Comparison of ENCODE assay signal across 14 cellular contexts in genomic region chr15:22844421-22845288, GRCh38. TPM values are rescaled to one million over a fixed set of nuclear protein-coding genes. Genes with fewer than 3 reads are reported as not detected.
DNase-seq lines count a peak whose midpoint lies in the region; ATAC-seq and TF ChIP-seq lines count a peak whose summit lies in the region.
"Had no signal": no experiment of that assay in that cellular context is flagged by ENCODE, and none has a peak within 500 bp of the region (broad histone marks: within the 10 kb centered on the region; RNA-seq: fewer than 3 reads in every experiment).

No MANE protein-coding gene starts in this region.

- no peak for DNase-seq in activated naive CD4-positive, alpha-beta T cell treated with anti-CD3 and anti-CD28 coated beads, Interleukin-2, amount 50 U/mL, for 72 hours (ENCODE audit: low spot score in 2 of 2)
- DNase-seq in activated naive CD4-positive, alpha-beta T cell (lab: John Stamatoyannopoulos, UW): no peak
- DNase-seq in WTC11 (ENCODE audit: low spot score): no peak
- peak; percentile 74 for DNase-seq in left kidney (ENCODE audit: low read depth, low spot score)
- no peak for DNase-seq in UCSD-AML1 (lab: John Stamatoyannopoulos, UW; ENCODE audit: unreplicated experiment)
- DNase-seq in T-helper 9 cell: no peak
- DNase-seq: activated CD4-positive, alpha-beta T cell treated with anti-CD3 and anti-CD28 coated beads for 48 hours; NCI-H446; ovary had no signal

- CTCF ChIA-PET in WTC11 (lab: Charles Lee): no interaction called here

- ATAC-seq in activated naive CD4-positive, alpha-beta T cell treated with anti-CD3 and anti-CD28 coated beads, Interleukin-2, amount 50 U/mL, for 72 hours: no peak
- ATAC-seq in WTC11 (peak; percentile 41), HG03457 (IDR thresholded peaks at IDR 0.05; ENCODE audit: unreplicated experiment) (no peak)
- ATAC-seq in stimulated activated memory B cell treated with anti-CD40 and anti-IgM and Interleukin-4, amounts not matched to agents 10 μg/mL and 1 μg/mL and 100 μg/mL, for 72 hours: no peak
- ATAC-seq: Right ventricle myocardium inferior had no signal

- peak overlapping the region; percentile 53 to 84 for H3K27ac Mint-ChIP-seq in activated naive CD4-positive, alpha-beta T cell treated with anti-CD3 and anti-CD28 coated beads, Interleukin-2, amount 50 U/mL, for 72 hours
- H3K27ac Mint-ChIP-seq in WTC11: peak overlapping the region; percentile 98
- peak overlapping the region; percentile 78 for H3K27ac Mint-ChIP-seq in stimulated activated memory B cell treated with anti-CD40 and anti-IgM and Interleukin-4, amounts not matched to agents 10 μg/mL and 1 μg/mL and 100 μg/mL, for 72 hours
- H3K27ac Mint-ChIP-seq: activated T-helper 1 cell treated with anti-CD3 and anti-CD28 coated beads, Interleukin-12 subunit alpha, Interleukin-12 subunit beta, Interleukin-2, Interleukin-4 antibody, amounts not matched to agents 30 ng/mL and 10 ng/mL and 1 ng/mL, durations not matched to agents 14 hours and 24 hours and 36 hours; T-helper 2 cell treated with Interferon-gamma antibody and Interleukin-4, amounts not matched to agents 5 μg/mL and 100 μg/mL, for 36 hours had no signal

- TF ChIP-seq CTCF in WTC11 (IDR thresholded peaks at IDR 0.05): no peak

- POLR2A ChIA-PET in WTC11 (lab: Charles Lee): interaction anchor here (0.5 kb wide), 1 partner anchor 10 kb away, joined by 4 read pairs; no protein-coding TSS in a partner anchor

- no peaks in the 10 kb centered on the region for H3K9me3 Mint-ChIP-seq in activated naive CD4-positive, alpha-beta T cell treated with anti-CD3 and anti-CD28 coated beads, Interleukin-2, amount 50 U/mL, for 72 hours
- H3K9me3 Mint-ChIP-seq in WTC11: no peaks in the 10 kb centered on the region
- no peaks in the 10 kb centered on the region for H3K9me3 Mint-ChIP-seq in stimulated activated memory B cell treated with anti-CD40 and anti-IgM and Interleukin-4, amounts not matched to agents 10 μg/mL and 1 μg/mL and 100 μg/mL, for 72 hours
- H3K9me3 Mint-ChIP-seq: activated T-helper 1 cell treated with anti-CD3 and anti-CD28 coated beads, Interleukin-12 subunit alpha, Interleukin-12 subunit beta, Interleukin-2, Interleukin-4 antibody, amounts not matched to agents 30 ng/mL and 10 ng/mL and 1 ng/mL, durations not matched to agents 14 hours and 24 hours and 36 hours; T-helper 2 cell treated with Interferon-gamma antibody and Interleukin-4, amounts not matched to agents 5 μg/mL and 100 μg/mL, for 36 hours had no signal

- H3K36me3 Mint-ChIP-seq in activated naive CD4-positive, alpha-beta T cell treated with anti-CD3 and anti-CD28 coated beads, Interleukin-2, amount 50 U/mL, for 72 hours: peaks cover 16 to 18% of the 10 kb centered on the region in 2 donors
- H3K36me3 Mint-ChIP-seq in WTC11: peaks cover 31% of the 10 kb centered on the region
- peaks cover 61% of the 10 kb centered on the region for H3K36me3 Mint-ChIP-seq in stimulated activated memory B cell treated with anti-CD40 and anti-IgM and Interleukin-4, amounts not matched to agents 10 μg/mL and 1 μg/mL and 100 μg/mL, for 72 hours

- peaks cover 43% of the 10 kb centered on the region for H3K4me1 Mint-ChIP-seq in WTC11
- peaks cover 67% of the 10 kb centered on the region for H3K4me1 Mint-ChIP-seq in stimulated activated memory B cell treated with anti-CD40 and anti-IgM and Interleukin-4, amounts not matched to agents 10 μg/mL and 1 μg/mL and 100 μg/mL, for 72 hours

- H3K4me3 Mint-ChIP-seq in WTC11: peak overlapping the region; percentile 41
- H3K4me3 Mint-ChIP-seq in stimulated activated memory B cell treated with anti-CD40 and anti-IgM and Interleukin-4, amounts not matched to agents 10 μg/mL and 1 μg/mL and 100 μg/mL, for 72 hours: peak overlapping the region; percentile 26
- H3K4me3 Mint-ChIP-seq: activated T-helper 1 cell treated with anti-CD3 and anti-CD28 coated beads, Interleukin-12 subunit alpha, Interleukin-12 subunit beta, Interleukin-2, Interleukin-4 antibody, amounts not matched to agents 30 ng/mL and 10 ng/mL and 1 ng/mL, durations not matched to agents 14 hours and 24 hours and 36 hours; T-helper 2 cell treated with Interferon-gamma antibody and Interleukin-4, amounts not matched to agents 5 μg/mL and 100 μg/mL, for 36 hours had no signal

- no peaks in the 10 kb centered on the region for H3K27me3 Mint-ChIP-seq in WTC11 (ENCODE audit: low read depth)
- no peaks in the 10 kb centered on the region for H3K27me3 Mint-ChIP-seq in stimulated activated memory B cell treated with anti-CD40 and anti-IgM and Interleukin-4, amounts not matched to agents 10 μg/mL and 1 μg/mL and 100 μg/mL, for 72 hours

TF ChIP-seq in WTC11, 78 proteins besides CTCF, POLR2A, EP300 and RAD21:
- TF ChIP-seq GTF2I (CRISPR knock-in tag; conservative IDR thresholded peaks at IDR 0.05) (no peak), NFATC4 (CRISPR knock-in tag; IDR thresholded peaks at IDR 0.05) (no peak), MXD4 (CRISPR knock-in tag; IDR thresholded peaks at IDR 0.05; ENCODE audit: borderline replicate concordance) (no peak), IRF2 (CRISPR knock-in tag; IDR thresholded peaks at IDR 0.05; ENCODE audit: borderline replicate concordance, low read depth) (no peak), EMX1 (CRISPR knock-in tag; IDR thresholded peaks at IDR 0.05) (no peak), RORB (CRISPR knock-in tag; IDR thresholded peaks at IDR 0.05) (no peak), ZMAT4 (CRISPR knock-in tag; IDR thresholded peaks at IDR 0.05) (no peak), TEAD4 (CRISPR knock-in tag; IDR thresholded peaks at IDR 0.05) (no peak)
- TF ChIP-seq, protein P1, sequence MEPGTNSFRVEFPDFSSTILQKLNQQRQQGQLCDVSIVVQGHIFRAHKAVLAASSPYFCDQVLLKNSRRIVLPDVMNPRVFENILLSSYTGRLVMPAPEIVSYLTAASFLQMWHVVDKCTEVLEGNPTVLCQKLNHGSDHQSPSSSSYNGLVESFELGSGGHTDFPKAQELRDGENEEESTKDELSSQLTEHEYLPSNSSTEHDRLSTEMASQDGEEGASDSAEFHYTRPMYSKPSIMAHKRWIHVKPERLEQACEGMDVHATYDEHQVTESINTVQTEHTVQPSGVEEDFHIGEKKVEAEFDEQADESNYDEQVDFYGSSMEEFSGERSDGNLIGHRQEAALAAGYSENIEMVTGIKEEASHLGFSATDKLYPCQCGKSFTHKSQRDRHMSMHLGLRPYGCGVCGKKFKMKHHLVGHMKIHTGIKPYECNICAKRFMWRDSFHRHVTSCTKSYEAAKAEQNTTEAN (CRISPR knock-in tag; IDR thresholded peaks at IDR 0.05): no peak

RNA-seq across cellular contexts. Expression of gene NIPA2, which starts 6.2 kb away (rescaled TPM):
- total RNA-seq in activated naive CD4-positive, alpha-beta T cell treated with anti-CD3 and anti-CD28 coated beads, Interleukin-2, amount 50 U/mL, for 72 hours: 10 to 100 TPM; 48.6 to 54.6 TPM
- 68.9 to 79.5 TPM (median 69.4 TPM) in 3 replicates for total RNA-seq in WTC11 (2021)

RNA-seq across cellular contexts. Expression of gene NIPA1, which starts 58.2 kb away (rescaled TPM):
- 10 to 100 TPM in 1 of 2 donors, 1 to 10 TPM in 1; 5.7 to 14.0 TPM for total RNA-seq in activated naive CD4-positive, alpha-beta T cell treated with anti-CD3 and anti-CD28 coated beads, Interleukin-2, amount 50 U/mL, for 72 hours
- 19.0 to 22.4 TPM (median 19.9 TPM) in 3 replicates for total RNA-seq in WTC11 (2021)
